ENCODE assay signal across 8 cellular contexts in genomic region chr18:77106331-77106730, GRCh38. TPM values are rescaled to one million over a fixed set of nuclear protein-coding genes. Genes with fewer than 3 reads are reported as not detected.
A peak's percentile ranks its signal among the peaks of the same experiment; 100 is the strongest.
DNase-seq lines count a peak whose midpoint lies in the region; ATAC-seq lines count a peak whose summit lies in the region.

No MANE protein-coding gene starts in this region.

- peak; percentile 21 for ATAC-seq in HG02678 (IDR thresholded peaks at IDR 0.05; ENCODE audit: unreplicated experiment)
- ATAC-seq in central memory CD8-positive, alpha-beta T cell (replicated peaks; ENCODE audit: extremely low read depth, poor library complexity, severe bottlenecking) = peak; percentile 64

- H3K36me3 Mint-ChIP-seq in central memory CD8-positive, alpha-beta T cell (ENCODE audit: insufficient read depth) = peaks cover 43% of the 10 kb centered on the region

- H3K27me3 Mint-ChIP-seq in central memory CD8-positive, alpha-beta T cell = no peaks in the 10 kb centered on the region

- H3K4me3 Mint-ChIP-seq in central memory CD8-positive, alpha-beta T cell = peak overlapping the region; percentile 75

- H3K9me3 Mint-ChIP-seq in central memory CD8-positive, alpha-beta T cell = no peaks in the 10 kb centered on the region

- peak overlapping the region; percentile 94 for H3K27ac Mint-ChIP-seq in central memory CD8-positive, alpha-beta T cell (ENCODE audit: low read depth)

- peak; percentile 77 for DNase-seq in activated CD4-positive, alpha-beta T cell treated with anti-CD3 and anti-CD28 coated beads for 48 hours
- peak; percentile 64 to 81 for DNase-seq in central memory CD8-positive, alpha-beta T cell (ENCODE audit: low spot score in 2 of 2)
- DNase-seq in stimulated activated CD4-positive, alpha-beta T cell treated with anti-CD3 and anti-CD28 coated beads, TNF-alpha, amount 100 ng/mL, for 1 hour (ENCODE audit: low read depth in 3 of 3, low spot score in 1 of 3) = peak; percentile 43 to 57 (median 49)
- DNase-seq in DMS 273 (lab: John Stamatoyannopoulos, UW; ENCODE audit: unreplicated experiment) (no peak), OCI-M2 (lab: John Stamatoyannopoulos, UW; ENCODE audit: unreplicated experiment) (no peak), mesenteric fat pad (ENCODE audit: low spot score) (no peak), SHP77 (lab: John Stamatoyannopoulos, UW) (no peak)

- peaks cover 91% of the 10 kb centered on the region for H3K4me1 Mint-ChIP-seq in central memory CD8-positive, alpha-beta T cell

RNA-seq across cellular contexts. Expression of gene MBP, which starts 26.3 kb away (rescaled TPM):
- total RNA-seq in mesenteric fat pad = 45.2 TPM

Comparison
In these comparisons a context has a peak if more than half of its experiments do, and no peak if none do; other contexts are left out.
1. DNase-seq: peak in activated CD4-positive, alpha-beta T cell treated with anti-CD3 and anti-CD28 coated beads for 48 hours (single experiment), central memory CD8-positive, alpha-beta T cell (2 of 2) and stimulated activated CD4-positive, alpha-beta T cell treated with anti-CD3 and anti-CD28 coated beads, TNF-alpha, amount 100 ng/mL, for 1 hour (3 of 3); none in DMS 273 (single experiment), OCI-M2 (single experiment), mesenteric fat pad (single experiment) and SHP77 (0 of 2).